In the genomic region with DNA sequence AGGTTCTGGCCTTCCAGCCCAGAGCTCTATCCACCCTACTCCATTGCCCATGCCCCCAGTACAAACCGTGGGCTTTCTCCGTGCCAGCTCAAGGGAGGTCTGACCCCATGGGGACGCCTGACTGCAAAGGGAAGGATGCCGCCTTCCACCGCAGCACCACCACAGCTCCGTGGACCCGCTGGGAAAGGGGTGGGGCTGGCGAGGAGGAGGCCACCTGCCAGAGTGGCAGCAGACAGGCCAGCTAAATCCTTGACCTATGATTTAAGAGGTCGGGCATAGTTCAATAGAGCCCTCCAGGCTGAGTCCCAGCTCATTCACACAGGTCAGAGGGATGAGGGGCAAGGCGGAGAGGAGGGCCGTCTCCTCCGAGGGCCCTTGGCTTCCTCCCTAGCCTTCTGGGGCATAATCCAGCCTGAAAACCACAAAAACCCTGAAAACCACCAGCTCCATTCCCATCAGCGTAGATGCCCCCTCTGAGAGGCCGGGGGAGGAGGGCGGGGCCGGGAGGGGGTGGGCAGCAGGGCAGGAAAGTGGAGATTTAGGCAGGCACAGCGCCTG, we compare ENCODE assay signal across 2 cellular contexts.
TF ChIP-seq lines count a peak whose summit lies in the region.

No MANE protein-coding gene starts in this region.

TF ChIP-seq in endothelial cell of umbilical vein, 7 proteins besides CTCF, POLR2A, EP300 and RAD21:
- TF ChIP-seq FOS (IDR thresholded peaks at IDR 0.05; ENCODE audit: borderline replicate concordance, insufficient read depth, low read length) (no peak), EZH2 (IDR thresholded peaks at IDR 0.05; ENCODE audit: borderline replicate concordance, low read depth, low read length, severe bottlenecking) (no peak), GATA2 (IDR thresholded peaks at IDR 0.05; ENCODE audit: insufficient read depth, insufficient read length, low read depth, low read length) (no peak), POLR2AphosphoS5 (IDR thresholded peaks at IDR 0.05; ENCODE audit: insufficient read depth, low read depth, low read length) (no peak), MYC (IDR thresholded peaks at IDR 0.05; ENCODE audit: low read depth, low read length) (no peak), JUN (IDR thresholded peaks at IDR 0.05; ENCODE audit: borderline replicate concordance, insufficient read depth, insufficient read length, low read depth) (no peak)
- TF ChIP-seq, protein P1, sequence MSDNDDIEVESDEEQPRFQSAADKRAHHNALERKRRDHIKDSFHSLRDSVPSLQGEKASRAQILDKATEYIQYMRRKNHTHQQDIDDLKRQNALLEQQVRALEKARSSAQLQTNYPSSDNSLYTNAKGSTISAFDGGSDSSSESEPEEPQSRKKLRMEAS (IDR thresholded peaks at IDR 0.05; ENCODE audit: insufficient read depth, insufficient read length) = no peak

TF ChIP-seq in GM12891, 5 proteins besides CTCF, POLR2A, EP300 and RAD21:
- TF ChIP-seq POU2F2 (IDR thresholded peaks at IDR 0.05; ENCODE audit: low read depth, low read length) (no peak), PAX5 (IDR thresholded peaks at IDR 0.05; ENCODE audit: insufficient read depth, low read length, severe bottlenecking) (no peak), SPI1 (IDR thresholded peaks at IDR 0.05; ENCODE audit: low read depth, low read length) (no peak), TAF1 (IDR thresholded peaks at IDR 0.05; ENCODE audit: low read depth, low read length) (no peak), POLR2AphosphoS5 (IDR thresholded peaks at IDR 0.05; ENCODE audit: low read depth, low read length) (no peak)
